Comparison of ENCODE assay signal across 17 cellular contexts in genomic region chr7:93719546-93719945, GRCh38.
A peak's percentile ranks its signal among the peaks of the same experiment; 100 is the strongest.
DNase-seq lines count a peak whose midpoint lies in the region; ATAC-seq and TF ChIP-seq lines count a peak whose summit lies in the region.
"Had no signal": no experiment of that assay in that cellular context is flagged by ENCODE, and none has a peak within 500 bp of the region (broad histone marks: within the 10 kb centered on the region; RNA-seq: fewer than 3 reads in every experiment).

No MANE protein-coding gene starts in this region.

- TF ChIP-seq CTCF in fibroblast of pulmonary artery (IDR thresholded peaks at IDR 0.05; ENCODE audit: low read length, missing control alignments) = no peak

- no peak overlapping the region for H3K4me3 ChIP-seq in fibroblast of pulmonary artery (replicated peaks; ENCODE audit: low read depth, low read length)
- no peak overlapping the region for H3K4me3 ChIP-seq in skeletal muscle cell (ENCODE audit: low read depth, low read length)
- H3K4me3 ChIP-seq: adrenal gland, MG63, suprapubic skin had no signal

- ATAC-seq in GM21737 (IDR thresholded peaks at IDR 0.05; ENCODE audit: unreplicated experiment) = no peak
- no peak for ATAC-seq in HG03097 (IDR thresholded peaks at IDR 0.05; ENCODE audit: low FRiP score, unreplicated experiment)
- ATAC-seq: T-helper 17 cell had no signal

- DNase-seq in H4 (ENCODE audit: low spot score) (peak; percentile 98), RKO (ENCODE audit: low spot score) (peak; percentile 23), fibroblast of pulmonary artery (ENCODE audit: low read depth) (peak; percentile 47), skeletal muscle cell (ENCODE audit: low read depth) (peak; percentile 66), OCI-M2 (lab: John Stamatoyannopoulos, UW; ENCODE audit: unreplicated experiment) (no peak), NCI-H146 treated with DMSO at 0.1 percent for 48 hours (lab: John Stamatoyannopoulos, UW; ENCODE audit: unreplicated experiment) (no peak)
- DNase-seq: activated CD4-positive, alpha-beta T cell treated with anti-CD3 and anti-CD28 coated beads for 48 hours; activated T-cell treated with anti-CD3 and anti-CD28 coated beads, Interleukin-2, amount 50 U/mL, for 48 hours; adrenal gland; CD8-positive, alpha-beta memory T cell; MG63; NCI-H2171; small intestine; T-helper 17 cell had no signal

Comparison
In these comparisons a context has a peak if more than half of its experiments do, and no peak if none do; other contexts are left out.
1. DNase-seq: peak in H4 (single experiment), RKO (single experiment), fibroblast of pulmonary artery (single experiment) and skeletal muscle cell (single experiment); none in OCI-M2 (single experiment) and NCI-H146 treated with DMSO at 0.1 percent for 48 hours (single experiment).